ENCODE assay signal across 22 cellular contexts in the genomic region with DNA sequence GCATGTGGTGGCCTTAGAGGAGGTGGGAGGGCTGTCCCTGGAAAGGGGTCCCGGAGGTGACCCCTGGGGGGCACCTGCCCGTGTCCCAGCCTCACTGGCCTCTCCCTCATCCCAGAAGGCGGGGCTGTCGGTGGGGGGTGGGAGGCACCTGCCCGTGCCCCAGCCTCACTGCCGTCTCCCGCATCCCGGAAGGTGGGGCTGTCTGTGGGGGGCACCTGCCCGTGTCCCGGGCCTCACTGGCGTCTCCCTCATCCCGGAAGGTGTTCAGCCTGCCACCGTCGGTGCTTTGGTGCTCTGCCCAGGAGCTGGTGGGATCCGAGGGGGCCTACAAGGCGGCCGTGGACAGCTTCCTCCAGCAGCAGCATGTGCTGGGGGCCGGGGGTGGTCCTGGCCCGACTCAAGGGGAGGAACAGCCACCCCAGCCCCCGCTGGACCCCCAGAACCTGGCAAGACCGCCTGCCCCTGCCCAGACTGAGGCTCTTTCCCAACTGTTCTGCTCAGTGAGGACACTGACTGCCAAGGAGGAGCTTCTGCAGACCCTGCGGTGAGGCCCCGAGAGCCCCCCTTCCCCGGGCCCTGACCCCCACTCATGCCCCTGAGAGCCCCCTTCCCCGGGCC. TPM values are rescaled to one million over a fixed set of nuclear protein-coding genes. Genes with fewer than 3 reads are reported as not detected.
"Had no signal": no experiment of that assay in that cellular context is flagged by ENCODE, and none has a peak within 500 bp of the region (broad histone marks: within the 10 kb centered on the region; RNA-seq: fewer than 3 reads in every experiment).

No MANE protein-coding gene starts in this region.

- H3K27ac ChIP-seq: esophagus squamous epithelium, neutrophil, right atrium auricular region, tibial artery, upper lobe of left lung, uterus had no signal

- H3K4me3 ChIP-seq: esophagus squamous epithelium, gastroesophageal sphincter, lung, right atrium auricular region, tibial artery, upper lobe of left lung, uterus had no signal

- H3K27ac Mint-ChIP-seq: dendritic cell treated with granulocyte-macrophage colony-stimulating factor and Interleukin-4, amounts not matched to agents 40 ng/mL and 50 ng/mL, for 4 days; nephron; stimulated activated naive CD8-positive, alpha-beta T cell treated with anti-CD3 and anti-CD28 coated beads, Interleukin-15, Interleukin-2, amounts not matched to agents 100 ng/mL and 50 ng/mL, for 24 hours had no signal

- H3K9me3 ChIP-seq: esophagus squamous epithelium, gastroesophageal sphincter, neutrophil, right atrium auricular region, tibial artery, upper lobe of left lung, uterus had no signal

- H3K27me3 ChIP-seq: esophagus squamous epithelium, gastroesophageal sphincter, neutrophil, right atrium auricular region, tibial artery, upper lobe of left lung, uterus had no signal

- DNase-seq: effector memory CD8-positive, alpha-beta T cell; esophagus squamous epithelium; foreskin fibroblast; glutamatergic neuron; left colon; left ventricle myocardium superior; mesendoderm; naive B cell; posterior cingulate gyrus; small intestine; stimulated activated CD4-positive, alpha-beta T cell treated with anti-CD3 and anti-CD28 coated beads, Interleukin-12 subunit alpha, Interleukin-12 subunit beta, amount 100 ng/mL, for 4 hours; tibial artery; uterus had no signal

- H3K4me3 Mint-ChIP-seq: dendritic cell treated with granulocyte-macrophage colony-stimulating factor and Interleukin-4, amounts not matched to agents 40 ng/mL and 50 ng/mL, for 4 days; effector memory CD8-positive, alpha-beta T cell; naive B cell; stimulated activated naive CD8-positive, alpha-beta T cell treated with anti-CD3 and anti-CD28 coated beads, Interleukin-15, Interleukin-2, amounts not matched to agents 100 ng/mL and 50 ng/mL, for 24 hours had no signal

- H3K27me3 Mint-ChIP-seq: dendritic cell treated with granulocyte-macrophage colony-stimulating factor and Interleukin-4, amounts not matched to agents 40 ng/mL and 50 ng/mL, for 4 days; effector memory CD8-positive, alpha-beta T cell; naive B cell; stimulated activated naive CD8-positive, alpha-beta T cell treated with anti-CD3 and anti-CD28 coated beads, Interleukin-15, Interleukin-2, amounts not matched to agents 100 ng/mL and 50 ng/mL, for 24 hours had no signal

- H3K36me3 ChIP-seq: uterus had no signal

- H3K9me3 Mint-ChIP-seq: dendritic cell treated with granulocyte-macrophage colony-stimulating factor and Interleukin-4, amounts not matched to agents 40 ng/mL and 50 ng/mL, for 4 days; effector memory CD8-positive, alpha-beta T cell; naive B cell; nephron; stimulated activated naive CD8-positive, alpha-beta T cell treated with anti-CD3 and anti-CD28 coated beads, Interleukin-15, Interleukin-2, amounts not matched to agents 100 ng/mL and 50 ng/mL, for 24 hours had no signal

- ATAC-seq: effector memory CD8-positive, alpha-beta T cell; gastroesophageal sphincter; left colon; left ventricle myocardium superior had no signal

RNA-seq across cellular contexts. Expression of a gene that starts 26.2 kb away (rescaled TPM):
- total RNA-seq: osteocyte had no signal
